Comparison of ENCODE assay signal across 10 cellular contexts in genomic region chr3:112813723-112814171, GRCh38. TPM values are rescaled to one million over a fixed set of nuclear protein-coding genes. Genes with fewer than 3 reads are reported as not detected.
DNase-seq lines count a peak whose midpoint lies in the region; ATAC-seq and TF ChIP-seq lines count a peak whose summit lies in the region.
"Had no signal": no experiment of that assay in that cellular context is flagged by ENCODE, and none has a peak within 500 bp of the region (broad histone marks: within the 10 kb centered on the region; RNA-seq: fewer than 3 reads in every experiment).

No MANE protein-coding gene starts in this region.

- peak; percentile 67 for DNase-seq in GM06990 (ENCODE audit: extremely low read depth, insufficient read length)
- DNase-seq in MV-4-11 (lab: John Stamatoyannopoulos, UW) = peak; percentile 100
- DNase-seq in heart right ventricle = peak in 1 of 2 donors; percentile 8
- no peak for DNase-seq in activated CD8-positive, alpha-beta T cell treated with anti-CD3 and anti-CD28 coated beads for 36 hours
- DNase-seq in SW 1271 (lab: John Stamatoyannopoulos, UW) = no peak
- no peak for DNase-seq in G401 (ENCODE audit: low spot score)
- no peak for DNase-seq in breast epithelium (ENCODE audit: low spot score in 2 of 2)

- POLR2A ChIA-PET in activated CD8-positive, alpha-beta T cell treated with anti-CD3 and anti-CD28 coated beads for 36 hours (lab: Charles Lee) = interaction anchor here (0.7 to 0.8 kb wide), 2 partner anchors 10 to 86 kb away, joined by 3 read pairs; no protein-coding TSS in a partner anchor

- WGBS in heart right ventricle, 2 donors = 21 to 34% methylated on average over 2 of the region's 2 CpGs

- no peaks in the 10 kb centered on the region for H3K36me3 Mint-ChIP-seq in activated CD8-positive, alpha-beta T cell treated with anti-CD3 and anti-CD28 coated beads for 36 hours (ENCODE audit: low read depth)

- H3K27ac ChIP-seq in heart right ventricle (peak overlapping the region in 7 of 10 donors; percentile 30 to 82 (median 77)), breast epithelium (no peak overlapping the region)

- peaks cover 3% of the 10 kb centered on the region for H3K4me1 Mint-ChIP-seq in activated CD8-positive, alpha-beta T cell treated with anti-CD3 and anti-CD28 coated beads for 36 hours (ENCODE audit: low read depth)

- CTCF ChIA-PET in activated CD8-positive, alpha-beta T cell treated with anti-CD3 and anti-CD28 coated beads for 36 hours (lab: Charles Lee) = interaction anchor here (1.0 to 2.1 kb wide), 8 partner anchors 14 to 224 kb away, joined by 3 to 13 read pairs (median 6); no protein-coding TSS in a partner anchor

- H3K4me1 ChIP-seq in heart right ventricle = peaks cover 0 to 65% (median 16%) of the 10 kb centered on the region in 9 donors
- no peaks in the 10 kb centered on the region for H3K4me1 ChIP-seq in breast epithelium

- H3K4me3 ChIP-seq in GM06990 (replicated peaks; ENCODE audit: low read depth, low read length) = no peak overlapping the region
- no peak overlapping the region for H3K4me3 ChIP-seq in heart right ventricle
- H3K4me3 ChIP-seq in breast epithelium = no peak overlapping the region

- intact Hi-C loops in heart right ventricle (cut with DNase I) (loop anchor here in 9 of 10 donors (1.0 to 10.0 kb wide), 13 partner anchors 36 to 231 kb away; partner anchors contain the start of gene CCDC80 (in 6 of the 9)), breast epithelium (cut with DNase I; ENCODE audit: low total_unique reads) (no loop called here)
- intact Hi-C loops in activated CD8-positive, alpha-beta T cell treated with anti-CD3 and anti-CD28 coated beads for 36 hours (cut with micrococcal nuclease) = loop anchor here (10.0 kb wide), 1 partner anchor 169 kb away; the partner anchor contains the start of gene CCDC80

- H3K27ac Mint-ChIP-seq in activated CD8-positive, alpha-beta T cell treated with anti-CD3 and anti-CD28 coated beads for 36 hours = no peak overlapping the region

- H3K27me3 Mint-ChIP-seq in activated CD8-positive, alpha-beta T cell treated with anti-CD3 and anti-CD28 coated beads for 36 hours = no peaks in the 10 kb centered on the region

- H3K9me3 ChIP-seq in heart right ventricle = no peaks in the 10 kb centered on the region
- H3K9me3 ChIP-seq in breast epithelium = no peaks in the 10 kb centered on the region

- H3K27me3 ChIP-seq in GM06990 (replicated peaks; ENCODE audit: control insufficient read depth, insufficient read depth, low read length) (no peaks in the 10 kb centered on the region), heart right ventricle (peaks cover 0 to 6% (median 0%) of the 10 kb centered on the region in 7 donors), breast epithelium (no peaks in the 10 kb centered on the region)

- no peak for TF ChIP-seq POLR2A in breast epithelium (IDR thresholded peaks at IDR 0.05)

- no peaks in the 10 kb centered on the region for H3K36me3 ChIP-seq in GM06990 (ENCODE audit: control insufficient read depth, insufficient read depth, low read length)
- no peaks in the 10 kb centered on the region for H3K36me3 ChIP-seq in heart right ventricle
- no peaks in the 10 kb centered on the region for H3K36me3 ChIP-seq in breast epithelium

- H3K9me3 Mint-ChIP-seq in activated CD8-positive, alpha-beta T cell treated with anti-CD3 and anti-CD28 coated beads for 36 hours = no peaks in the 10 kb centered on the region

- in situ Hi-C loops in G401 (cut with HindIII; ENCODE audit: low sequenced_read_pairs) = no loop called here

- peak; percentile 81 for ATAC-seq in GM21619 (IDR thresholded peaks at IDR 0.05; ENCODE audit: unreplicated experiment)
- ATAC-seq in heart right ventricle = peak in 7 of 8 donors; percentile 22 to 67 (median 41)
- ATAC-seq in activated CD8-positive, alpha-beta T cell treated with anti-CD3 and anti-CD28 coated beads for 36 hours = no peak

- H3K4me3 Mint-ChIP-seq in activated CD8-positive, alpha-beta T cell treated with anti-CD3 and anti-CD28 coated beads for 36 hours = no peak overlapping the region

- TF ChIP-seq CTCF in GM06990 (IDR thresholded peaks at IDR 0.05; ENCODE audit: insufficient read depth, low read length, poor library complexity, severe bottlenecking) (peak; percentile 25), heart right ventricle (IDR thresholded peaks at IDR 0.05) (no peak), breast epithelium (IDR thresholded peaks at IDR 0.05) (no peak)
- TF ChIP-seq CTCF in activated CD8-positive, alpha-beta T cell treated with anti-CD3 and anti-CD28 coated beads for 36 hours (IDR thresholded peaks at IDR 0.05) = no peak

RNA-seq across cellular contexts. Expression of gene CD200R1L, which starts 32.9 kb away (rescaled TPM):
- total RNA-seq in heart right ventricle = not detected
- not detected for polyA plus RNA-seq in heart right ventricle
- total RNA-seq in activated CD8-positive, alpha-beta T cell treated with anti-CD3 and anti-CD28 coated beads for 36 hours = not detected
- total RNA-seq in G401 (2014; rRNA removed; shearing (Covaris generic)) = not detected in 2 replicates
- total RNA-seq in breast epithelium = not detected
- total RNA-seq: renal cortical epithelial cell had no signal
- polyA plus RNA-seq: adipose tissue had no signal

Comparison
In these comparisons a context has a peak if more than half of its experiments do, and no peak if none do; other contexts are left out.
1. DNase-seq: peak in GM06990 (single experiment) and MV-4-11 (single experiment); none in activated CD8-positive, alpha-beta T cell treated with anti-CD3 and anti-CD28 coated beads for 36 hours (single experiment), SW 1271 (0 of 2), G401 (single experiment) and breast epithelium (0 of 2).
2. H3K27ac ChIP-seq: peak in heart right ventricle (7 of 10); none in breast epithelium (0 of 2).